18 cellular contexts compared by ENCODE assay signal in genomic region chr7:28315565-28316420, GRCh38.
DNase-seq lines count a peak whose midpoint lies in the region; ATAC-seq, FAIRE-seq and TF ChIP-seq lines count a peak whose summit lies in the region.
"Had no signal": no experiment of that assay in that cellular context is flagged by ENCODE, and none has a peak within 500 bp of the region (broad histone marks: within the 10 kb centered on the region; RNA-seq: fewer than 3 reads in every experiment).

No MANE protein-coding gene starts in this region.

- WGBS in smooth muscle cell (ENCODE audit: low lambda C conversion rate): 21% methylated on average over 16 of the region's 16 CpGs

- no peak overlapping the region for H2AFZ ChIP-seq in smooth muscle cell (ENCODE audit: low read depth)

- H3K27me3 Mint-ChIP-seq in activated T-helper 2 cell treated with anti-CD3 and anti-CD28 coated beads, Interferon-gamma antibody, Interleukin-2, Interleukin-4, amounts not matched to agents 10 μg/mL and 5 μg/mL and 100 μg/mL, durations not matched to agents 14 hours and 24 hours and 36 hours (ENCODE audit: low read depth): peaks cover 38% of the 10 kb centered on the region

- peak overlapping the region; percentile 34 for H3K4me2 ChIP-seq in smooth muscle cell

- H3K9me3 ChIP-seq in adipocyte (ENCODE audit: control insufficient read depth, low read length) (no peaks in the 10 kb centered on the region), smooth muscle cell (replicated peaks; ENCODE audit: low read depth) (no peaks in the 10 kb centered on the region)
- H3K9me3 ChIP-seq: transverse colon had no signal

- DNase-seq in HTR-8/SVneo (ENCODE audit: insufficient read length, low spot score) (no peak), adipocyte (ENCODE audit: low read depth) (no peak), hepatic stellate cell (ENCODE audit: low spot score) (peak; percentile 9), smooth muscle cell (lab: John Stamatoyannopoulos, UW; ENCODE audit: unreplicated experiment) (no peak), NCI-H345 treated with DMSO at 0.1 percent for 48 hours (lab: John Stamatoyannopoulos, UW; ENCODE audit: unreplicated experiment) (no peak)
- no peak for DNase-seq in activated T-helper 2 cell treated with anti-CD3 and anti-CD28 coated beads, Interferon-gamma antibody, Interleukin-2, Interleukin-4, amounts not matched to agents 10 μg/mL and 5 μg/mL and 100 μg/mL, durations not matched to agents 14 hours and 24 hours and 36 hours (ENCODE audit: low spot score)
- DNase-seq: activated CD4-positive, alpha-beta T cell treated with anti-CD3 and anti-CD28 coated beads, Interleukin-2, amount 50 U/mL, for 48 hours; cerebellar nuclear complex; COR-L47; foreskin melanocyte; GOT3; kidney glomerular epithelial cell; NCI-H446; stimulated activated CD4-positive, alpha-beta T cell treated with anti-CD3 and anti-CD28 coated beads, Interleukin-12 subunit alpha, Interleukin-12 subunit beta, amount 100 ng/mL, for 4 hours; transverse colon had no signal

- no peak overlapping the region for H3K4me3 Mint-ChIP-seq in activated T-helper 2 cell treated with anti-CD3 and anti-CD28 coated beads, Interferon-gamma antibody, Interleukin-2, Interleukin-4, amounts not matched to agents 10 μg/mL and 5 μg/mL and 100 μg/mL, durations not matched to agents 14 hours and 24 hours and 36 hours (ENCODE audit: low read depth)

- H3K79me2 ChIP-seq in smooth muscle cell (ENCODE audit: low read depth): no peaks in the 10 kb centered on the region

- H3K4me1 ChIP-seq in adipocyte (ENCODE audit: control insufficient read depth, insufficient read depth, low read length) (peaks cover 32% of the 10 kb centered on the region), smooth muscle cell (ENCODE audit: low read depth) (no peaks in the 10 kb centered on the region)
- H3K4me1 ChIP-seq: transverse colon had no signal

- FAIRE-seq in HTR-8/SVneo (lab: Jason Lieb, UNC): peak; percentile 20

- TF ChIP-seq CTCF in smooth muscle cell (IDR thresholded peaks at IDR 0.05; ENCODE audit: borderline replicate concordance, insufficient read depth, poor library complexity, severe bottlenecking): no peak

- no peak overlapping the region for H3K27ac Mint-ChIP-seq in activated T-helper 2 cell treated with anti-CD3 and anti-CD28 coated beads, Interferon-gamma antibody, Interleukin-2, Interleukin-4, amounts not matched to agents 10 μg/mL and 5 μg/mL and 100 μg/mL, durations not matched to agents 14 hours and 24 hours and 36 hours

- no peak for ATAC-seq in GM19452 (IDR thresholded peaks at IDR 0.05; ENCODE audit: unreplicated experiment)
- no peak for ATAC-seq in GM18858 (IDR thresholded peaks at IDR 0.05; ENCODE audit: unreplicated experiment)
- ATAC-seq: Panc1 had no signal

- peak overlapping the region; percentile 75 for H3K27ac ChIP-seq in smooth muscle cell (ENCODE audit: low read depth)
- H3K27ac ChIP-seq: transverse colon had no signal

- H3K27me3 ChIP-seq in adipocyte (replicated peaks; ENCODE audit: control insufficient read depth, insufficient read depth, low read length) (no peaks in the 10 kb centered on the region), smooth muscle cell (ENCODE audit: low read depth) (peaks cover 12% of the 10 kb centered on the region)

- H3K36me3 Mint-ChIP-seq in activated T-helper 2 cell treated with anti-CD3 and anti-CD28 coated beads, Interferon-gamma antibody, Interleukin-2, Interleukin-4, amounts not matched to agents 10 μg/mL and 5 μg/mL and 100 μg/mL, durations not matched to agents 14 hours and 24 hours and 36 hours (ENCODE audit: low read depth): no peaks in the 10 kb centered on the region

- no peaks in the 10 kb centered on the region for H4K20me1 ChIP-seq in smooth muscle cell (ENCODE audit: low read depth)

- peaks cover 15% of the 10 kb centered on the region for H3F3A ChIP-seq in smooth muscle cell (ENCODE audit: low read depth)

- no peaks in the 10 kb centered on the region for H3K36me3 ChIP-seq in adipocyte (ENCODE audit: control insufficient read depth, insufficient read depth, low read length, severe bottlenecking)
- H3K36me3 ChIP-seq in smooth muscle cell (ENCODE audit: low read depth): no peaks in the 10 kb centered on the region
- H3K36me3 ChIP-seq: transverse colon had no signal

- no peak overlapping the region for H3K9ac ChIP-seq in adipocyte (ENCODE audit: low read length)
- no peak overlapping the region for H3K9ac ChIP-seq in smooth muscle cell (ENCODE audit: low read depth)

- peaks cover 5% of the 10 kb centered on the region for H3K4me1 Mint-ChIP-seq in activated T-helper 2 cell treated with anti-CD3 and anti-CD28 coated beads, Interferon-gamma antibody, Interleukin-2, Interleukin-4, amounts not matched to agents 10 μg/mL and 5 μg/mL and 100 μg/mL, durations not matched to agents 14 hours and 24 hours and 36 hours (ENCODE audit: low read depth)

- H3K9me3 Mint-ChIP-seq in activated T-helper 2 cell treated with anti-CD3 and anti-CD28 coated beads, Interferon-gamma antibody, Interleukin-2, Interleukin-4, amounts not matched to agents 10 μg/mL and 5 μg/mL and 100 μg/mL, durations not matched to agents 14 hours and 24 hours and 36 hours: no peaks in the 10 kb centered on the region

- intact Hi-C loops in activated T-helper 2 cell treated with anti-CD3 and anti-CD28 coated beads, Interferon-gamma antibody, Interleukin-2, Interleukin-4, amounts not matched to agents 10 μg/mL and 5 μg/mL and 100 μg/mL, durations not matched to agents 14 hours and 24 hours and 36 hours (cut with micrococcal nuclease): no loop called here

- peak overlapping the region; percentile 28 for H3K4me3 ChIP-seq in adipocyte (ENCODE audit: low read length)
- H3K4me3 ChIP-seq in smooth muscle cell: no peak overlapping the region
- H3K4me3 ChIP-seq: transverse colon had no signal
